In the genomic region with DNA sequence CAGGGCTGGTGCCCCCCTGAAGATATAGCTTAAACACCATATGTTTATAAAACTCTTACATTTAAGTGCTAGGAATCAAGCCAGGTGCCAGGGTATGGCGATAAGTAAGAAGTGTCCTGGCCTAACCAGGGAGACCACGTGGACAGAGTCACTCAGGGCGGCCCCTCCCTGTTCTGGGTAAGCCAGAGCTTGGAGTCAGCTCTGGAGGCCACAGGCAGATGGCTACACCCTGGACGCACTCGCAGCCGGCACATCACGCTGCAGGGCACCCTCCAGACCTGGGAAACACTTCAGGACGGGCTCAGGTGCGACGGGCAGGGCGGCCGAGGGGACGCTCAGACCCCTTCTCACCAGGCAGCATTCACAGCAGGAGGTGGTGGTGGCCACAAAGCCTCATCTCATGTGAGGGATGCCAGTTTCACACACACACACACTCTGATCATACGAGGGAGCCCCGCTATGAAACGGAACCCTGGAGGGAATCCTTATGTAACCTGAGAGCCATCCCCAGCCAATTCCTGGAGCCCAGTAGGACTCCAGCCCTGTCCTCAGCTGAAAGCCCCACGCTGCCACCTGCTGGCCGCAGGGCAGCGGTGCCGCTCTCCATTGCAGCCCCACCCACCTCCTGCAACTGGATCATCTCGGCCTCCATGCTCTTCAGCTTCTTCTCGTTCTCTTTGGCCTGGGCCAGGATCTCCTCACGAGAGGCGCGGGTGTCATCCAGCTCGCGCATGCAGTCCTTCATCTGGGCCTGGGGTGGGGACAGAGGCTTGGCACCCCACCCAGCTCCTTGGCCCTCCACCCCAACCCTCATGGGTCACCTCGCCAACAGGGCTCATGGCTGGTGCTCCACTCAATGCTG, we compare ENCODE assay signal across 8 cellular contexts. TPM values are rescaled to one million over a fixed set of nuclear protein-coding genes. Genes with fewer than 3 reads are reported as not detected.
A peak's percentile ranks its signal among the peaks of the same experiment; 100 is the strongest.
DNase-seq lines count a peak whose midpoint lies in the region; ATAC-seq and TF ChIP-seq lines count a peak whose summit lies in the region.

No MANE protein-coding gene starts in this region.

- H3K27me3 ChIP-seq in gastrocnemius medialis, result no peaks in the 10 kb centered on the region

- TF ChIP-seq POLR2A in gastrocnemius medialis (IDR thresholded peaks at IDR 0.05), result no peak

- peaks cover 10 to 11% of the 10 kb centered on the region in 2 donors for H3K4me1 ChIP-seq in gastrocnemius medialis

- H3K4me3 ChIP-seq in astrocyte of the cerebellum (ENCODE audit: low read depth, low read length) (no peak overlapping the region), gastrocnemius medialis (no peak overlapping the region)

- TF ChIP-seq CTCF in GM10248 (IDR thresholded peaks at IDR 0.05; ENCODE audit: control extremely low read depth, extremely low read depth, low read depth, missing control alignments) (peak; percentile 92), astrocyte of the cerebellum (IDR thresholded peaks at IDR 0.05; ENCODE audit: low read depth, low read length, missing control alignments) (peak; percentile 98), gastrocnemius medialis (IDR thresholded peaks at IDR 0.05 in 4 of 5, conservative IDR thresholded peaks at IDR 0.05 in 1 of 5) (peak; percentile 88 to 97 (median 92))

- ATAC-seq in gastrocnemius medialis (peak; percentile 85 to 95), GM19463 (IDR thresholded peaks at IDR 0.05; ENCODE audit: unreplicated experiment) (no peak), GM18870 (IDR thresholded peaks at IDR 0.05; ENCODE audit: unreplicated experiment) (no peak)

- no peaks in the 10 kb centered on the region for H3K9me3 ChIP-seq in gastrocnemius medialis

- CTCF ChIA-PET in GM10248 (lab: Yijun Ruan, JAX), result interaction anchor here (0.7 to 6.8 kb wide), 29 partner anchors 8 to 1463 kb away, joined by 3 to 84 read pairs (median 4); a partner anchor contains a TSS

- peaks cover 0 to 83% of the 10 kb centered on the region in 2 donors for H3K36me3 ChIP-seq in gastrocnemius medialis

- peak overlapping the region; percentile 4 to 61 (median 46) for H3K27ac ChIP-seq in gastrocnemius medialis

- POLR2A ChIA-PET in GM10248 (lab: Yijun Ruan, JAX), result interaction anchor here (1.1 kb wide), 1 partner anchor 11 kb away, joined by 4 read pairs; no protein-coding TSS in a partner anchor

- DNase-seq in GM10248 (ENCODE audit: extremely low spot score), result peak; percentile 82
- peak; percentile 76 for DNase-seq in NAMALWA (ENCODE audit: low spot score)
- peak; percentile 29 for DNase-seq in T-helper 22 cell (ENCODE audit: low read depth)
- peak; percentile 57 for DNase-seq in astrocyte of the cerebellum (ENCODE audit: low read depth)
- peak; percentile 52 to 54 for DNase-seq in hippocampal formation (lab: John Stamatoyannopoulos, UW)
- DNase-seq in gastrocnemius medialis, result peak; percentile 47 to 82

- intact Hi-C loops in gastrocnemius medialis (cut with DNase I; ENCODE audit: low total_unique reads), result loop anchor here (1.0 to 10.0 kb wide), 3 partner anchors 88 to 352 kb away; no protein-coding TSS in a partner anchor

- in situ Hi-C loops in astrocyte of the cerebellum (cut with HindIII; ENCODE audit: low sequenced_read_pairs) (no loop called here), gastrocnemius medialis (cut with MboI; ENCODE audit: low sequenced_read_pairs in 4 of 4) (no loop called here)

RNA-seq across cellular contexts. Expression of a gene that starts 33.4 kb away (rescaled TPM):
- total RNA-seq in gastrocnemius medialis, result 10 to 100 TPM in 1 of 4 donors, 1 to 10 TPM in 2, under 1 TPM in 1; 0.87 to 11.1 (median 6.2) TPM

RNA-seq across cellular contexts. Expression of a gene that starts 47.0 kb away (rescaled TPM):
- 10 to 100 TPM in 3 of 4 donors, 1 to 10 TPM in 1; 8.7 to 25.5 (median 20.9) TPM for total RNA-seq in gastrocnemius medialis

Comparison
In these comparisons a context has a peak if more than half of its experiments do, and no peak if none do; other contexts are left out.
1. DNase-seq: peak in every context shown above with its lines; median percentile 82 in GM10248; 76 in NAMALWA; 64 in gastrocnemius medialis; 57 in astrocyte of the cerebellum; 53 in hippocampal formation; 29 in T-helper 22 cell.
2. ATAC-seq: peak in gastrocnemius medialis (2 of 2); none in GM19463 (single experiment) and GM18870 (single experiment).
3. Peak in every context shown above with its lines, with median percentiles within 50 percentile points of each other: CTCF ChIP-seq.